In genomic region chr1:33047290-33047689, GRCh38 we compare ENCODE assay signal across 1 cellular context.
TF ChIP-seq lines count a peak whose summit lies in the region.

No MANE protein-coding gene starts in this region.

TF ChIP-seq in HepG2, 621 proteins besides CTCF, POLR2A, EP300 and RAD21:
- TF ChIP-seq ZNF12 (CRISPR knock-in tag; IDR thresholded peaks at IDR 0.05) = peak; percentile 76
- TF ChIP-seq RBAK (CRISPR knock-in tag; IDR thresholded peaks at IDR 0.05) = peak; percentile 79; the same call in 1 of the 2 replicates
- no peak for TF ChIP-seq ZNF83 (CRISPR knock-in tag; IDR thresholded peaks at IDR 0.05; ENCODE audit: borderline replicate concordance)
- TF ChIP-seq SMARCC2 (IDR thresholded peaks at IDR 0.05) = no peak
TF ChIP-seq in HepG2: peak in this region for 2.
